Comparison of ENCODE assay signal across 21 cellular contexts in genomic region chrY:21105529-21105928, GRCh38.
"Had no signal": no experiment of that assay in that cellular context is flagged by ENCODE, and none has a peak within 500 bp of the region (broad histone marks: within the 10 kb centered on the region; RNA-seq: fewer than 3 reads in every experiment).

No MANE protein-coding gene starts in this region.

- H3K27me3 Mint-ChIP-seq: brain; central memory CD8-positive, alpha-beta T cell had no signal

- ATAC-seq: K562, PC-3, SK-N-SH treated with all-trans-retinoic acid at 6 μM for 48 hours had no signal

- H3K27ac Mint-ChIP-seq: brain had no signal

- H3K4me1 Mint-ChIP-seq: brain had no signal

- H3K9me3 Mint-ChIP-seq: central memory CD8-positive, alpha-beta T cell had no signal

- H3K36me3 Mint-ChIP-seq: brain had no signal

- H3K4me3 Mint-ChIP-seq: brain; central memory CD8-positive, alpha-beta T cell had no signal

- DNase-seq: activated CD4-positive, alpha-beta T cell treated with anti-CD3 and anti-CD28 coated beads for 1 hour; activated CD4-positive, alpha-beta T cell treated with anti-CD3 and anti-CD28 coated beads, Interleukin-2, amount 50 U/mL, for 4 hours; activated CD8-positive, alpha-beta memory T cell treated with anti-CD3 and anti-CD28 coated beads, Interleukin-2, amount 50 U/mL, for 4 hours; activated gamma-delta T cell treated with Interleukin-2 at 50 U/mL for 16 hours; amygdala; cortex of kidney; Karpas-422; MM.1S; NCI-H1105; NCI-H1436; NCI-H187; NCI-H2081; NCI-H510A treated with DMSO at 0.1 percent for 48 hours; NCI-H69; PC-3; SHP77; SW 1271 had no signal
